9 cellular contexts compared by ENCODE assay signal in genomic region chr16:695355-696089, GRCh38. TPM values are rescaled to one million over a fixed set of nuclear protein-coding genes. Genes with fewer than 3 reads are reported as not detected.
DNase-seq lines count a peak whose midpoint lies in the region; ATAC-seq, FAIRE-seq and TF ChIP-seq lines count a peak whose summit lies in the region.
"Had no signal": no experiment of that assay in that cellular context is flagged by ENCODE, and none has a peak within 500 bp of the region (broad histone marks: within the 10 kb centered on the region; RNA-seq: fewer than 3 reads in every experiment).

No MANE protein-coding gene starts in this region.

- FAIRE-seq in bronchial epithelial cell (lab: Jason Lieb, UNC), result no peak
- FAIRE-seq: endometrium had no signal

- H3K9ac ChIP-seq in HUES6 (ENCODE audit: low read length), result no peak overlapping the region

- H3K27ac ChIP-seq in C4-2B (peak overlapping the region; percentile 94), HUES6 (ENCODE audit: low read depth, low read length) (no peak overlapping the region)

- H3K27me3 ChIP-seq in HUES6 (ENCODE audit: control insufficient read depth, insufficient read depth, low read length), result peaks cover 96% of the 10 kb centered on the region
- peaks cover 3% of the 10 kb centered on the region for H3K27me3 ChIP-seq in bronchial epithelial cell (ENCODE audit: control insufficient read depth, insufficient read depth, low read length)

- peak; percentile 45 to 71 (median 51) for DNase-seq in T-helper 2 cell
- DNase-seq in bronchial epithelial cell (ENCODE audit: low read depth), result peak; percentile 63
- peak; percentile 43 for DNase-seq in occipital lobe (lab: John Stamatoyannopoulos, UW)
- DNase-seq in NCI-H1694 (lab: John Stamatoyannopoulos, UW), result no peak
- no peak for DNase-seq in KG1 (lab: John Stamatoyannopoulos, UW)

- H3K4me3 ChIP-seq in HUES6 (ENCODE audit: low read depth, low read length), result peak overlapping the region; percentile 58
- H3K4me3 ChIP-seq in bronchial epithelial cell (ENCODE audit: low read depth, low read length), result peak overlapping the region; percentile 33

- H3K36me3 ChIP-seq in HUES6 (ENCODE audit: control insufficient read depth, insufficient read depth, low read length), result no peaks in the 10 kb centered on the region
- H3K36me3 ChIP-seq in bronchial epithelial cell (ENCODE audit: control insufficient read depth, insufficient read depth, low read length), result no peaks in the 10 kb centered on the region

- no peak for TF ChIP-seq CTCF in C4-2B (conservative IDR thresholded peaks at IDR 0.05)
- TF ChIP-seq CTCF in bronchial epithelial cell (IDR thresholded peaks at IDR 0.05; ENCODE audit: insufficient read depth, low read length, severe bottlenecking), result no peak

- no peak for ATAC-seq in GM21515 (IDR thresholded peaks at IDR 0.05; ENCODE audit: unreplicated experiment)

- peaks cover 6% of the 10 kb centered on the region; the same call in 1 of the 2 replicates for H3K4me1 ChIP-seq in HUES6 (ENCODE audit: control insufficient read depth, insufficient read depth, low read length)

- H3K9me3 ChIP-seq in HUES6 (ENCODE audit: control insufficient read depth, insufficient read depth, low read depth, low read length), result no peaks in the 10 kb centered on the region

RNA-seq across cellular contexts. Expression of gene WDR24, which starts 5.3 kb away (rescaled TPM):
- total RNA-seq in bronchial epithelial cell (3.4 and 4.0 TPM in 2 replicates), occipital lobe (3.0 TPM)

RNA-seq across cellular contexts. Expression of gene FBXL16, which starts 10.1 kb away (rescaled TPM):
- total RNA-seq in bronchial epithelial cell (0.53 and 0.64 TPM in 2 replicates), occipital lobe (3.7 TPM)

RNA-seq across cellular contexts. Expression of gene JMJD8, which starts 11.4 kb away (rescaled TPM):
- total RNA-seq in bronchial epithelial cell, result 15.9 and 16.8 TPM in 2 replicates
- 14.3 TPM for total RNA-seq in occipital lobe

RNA-seq across cellular contexts. Expression of gene STUB1, which starts 15.3 kb away (rescaled TPM):
- total RNA-seq in bronchial epithelial cell (159 and 204 TPM in 2 replicates), occipital lobe (49.9 TPM)

RNA-seq across cellular contexts. Expression of gene METRN, which starts 19.4 kb away (rescaled TPM):
- total RNA-seq in bronchial epithelial cell (63.7 and 143 TPM in 2 replicates), occipital lobe (16.7 TPM)

Comparison
In these comparisons a context has a peak if more than half of its experiments do, and no peak if none do; other contexts are left out.
1. DNase-seq: peak in T-helper 2 cell (5 of 5), bronchial epithelial cell (single experiment) and occipital lobe (single experiment); none in NCI-H1694 (single experiment) and KG1 (single experiment).